ENCODE assay signal across 8 cellular contexts in the genomic region with DNA sequence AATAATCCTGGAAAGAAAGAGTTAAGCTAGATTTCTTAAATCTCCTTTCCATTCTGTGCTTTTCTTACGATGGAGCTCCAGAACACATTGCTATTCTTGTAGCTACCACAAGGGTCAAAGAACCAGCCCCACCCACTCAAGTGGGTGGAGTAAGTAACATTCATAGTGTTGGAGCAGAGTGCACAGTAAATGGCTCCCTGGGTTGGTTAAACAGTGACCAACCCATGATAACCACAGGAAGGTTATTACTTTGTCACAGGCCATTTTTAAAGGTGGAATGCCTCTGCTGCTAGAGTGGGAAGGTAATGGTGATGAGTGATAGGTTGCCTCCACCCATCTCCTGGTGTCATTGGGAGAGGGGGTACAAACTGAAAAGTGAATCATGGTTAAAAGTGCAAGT. TPM values are rescaled to one million over a fixed set of nuclear protein-coding genes. Genes with fewer than 3 reads are reported as not detected.
DNase-seq lines count a peak whose midpoint lies in the region; ATAC-seq and TF ChIP-seq lines count a peak whose summit lies in the region.

No MANE protein-coding gene starts in this region.

- H3K4me3 ChIP-seq in cardiac muscle cell (no peak overlapping the region), SK-N-SH (ENCODE audit: low read depth in 2 of 2, low read length in 1 of 2) (no peak overlapping the region), fibroblast of pulmonary artery (replicated peaks; ENCODE audit: low read depth, low read length) (no peak overlapping the region), prostate gland (no peak overlapping the region)

- H3K27me3 ChIP-seq in cardiac muscle cell (no peaks in the 10 kb centered on the region), SK-N-SH (ENCODE audit: insufficient read depth) (no peaks in the 10 kb centered on the region), prostate gland (replicated peaks; ENCODE audit: insufficient read depth) (no peaks in the 10 kb centered on the region)

- H3K4me1 ChIP-seq in cardiac muscle cell (ENCODE audit: low read depth) = peaks cover 18% of the 10 kb centered on the region
- H3K4me1 ChIP-seq in SK-N-SH (ENCODE audit: control insufficient read depth in 1 of 2, insufficient read depth in 2 of 2, low read depth in 1 of 2, low read length in 1 of 2) = peaks cover 0 to 25% of the 10 kb centered on the region in 2 experiments
- no peaks in the 10 kb centered on the region for H3K4me1 ChIP-seq in prostate gland (replicated peaks)

- H3F3A ChIP-seq in SK-N-SH (replicated peaks; ENCODE audit: insufficient read depth) = peaks cover 48% of the 10 kb centered on the region

- TF ChIP-seq CTCF in cardiac muscle cell (IDR thresholded peaks at IDR 0.05; ENCODE audit: low read depth, low read length) = peak; percentile 33
- peak; percentile 32; the same call in 1 of the 2 replicates for TF ChIP-seq CTCF in SK-N-SH (IDR thresholded peaks at IDR 0.05)
- TF ChIP-seq CTCF in fibroblast of pulmonary artery (IDR thresholded peaks at IDR 0.05; ENCODE audit: low read length, missing control alignments) = peak; percentile 35
- TF ChIP-seq CTCF in prostate gland (IDR thresholded peaks at IDR 0.05) = no peak

- peak in 1 of 2 donors; percentile 46 for DNase-seq in cardiac muscle cell (ENCODE audit: low read depth in 1 of 2, low spot score in 1 of 2)
- no peak for DNase-seq in cardiac septum (ENCODE audit: low spot score)
- peak; percentile 19 for DNase-seq in SK-N-SH
- DNase-seq in fibroblast of pulmonary artery (ENCODE audit: low read depth) = peak; percentile 43
- peak; percentile 26 to 46 for DNase-seq in stimulated activated naive CD8-positive, alpha-beta T cell treated with anti-CD3 and anti-CD28 coated beads, Interleukin-15, amount 100 ng/mL, for 72 hours
- no peak for DNase-seq in prostate gland (ENCODE audit: low spot score)
- DNase-seq in cerebellar nuclear complex (lab: John Stamatoyannopoulos, UW) = no peak

- peaks cover 2% of the 10 kb centered on the region; the same call in 1 of the 2 replicates for H4K20me1 ChIP-seq in SK-N-SH (ENCODE audit: insufficient read depth)

- no peak for TF ChIP-seq POLR2A in prostate gland (IDR thresholded peaks at IDR 0.05)

- no peak for TF ChIP-seq RAD21 in SK-N-SH (IDR thresholded peaks at IDR 0.05; ENCODE audit: low read length)

- peak overlapping the region; percentile 56 to 89 for H3K27ac Mint-ChIP-seq in stimulated activated naive CD8-positive, alpha-beta T cell treated with anti-CD3 and anti-CD28 coated beads, Interleukin-15, amount 100 ng/mL, for 72 hours

- intact Hi-C loops in cardiac septum (cut with DNase I) = no loop called here
- intact Hi-C loops in prostate gland (cut with DNase I) = no loop called here

- no peaks in the 10 kb centered on the region for H3K27me3 Mint-ChIP-seq in stimulated activated naive CD8-positive, alpha-beta T cell treated with anti-CD3 and anti-CD28 coated beads, Interleukin-15, amount 100 ng/mL, for 72 hours

- H3K4me3 Mint-ChIP-seq in stimulated activated naive CD8-positive, alpha-beta T cell treated with anti-CD3 and anti-CD28 coated beads, Interleukin-15, amount 100 ng/mL, for 72 hours = peak overlapping the region; percentile 9 to 70

- H3K27ac ChIP-seq in cardiac muscle cell (peak overlapping the region; percentile 41), SK-N-SH (ENCODE audit: low read depth in 2 of 2, low read length in 1 of 2) (no peak overlapping the region; a peak in 1 of 4 replicates), prostate gland (no peak overlapping the region)

- no peak overlapping the region for H2AFZ ChIP-seq in SK-N-SH (ENCODE audit: low read depth)

- 60% methylated on average over 1 of the region's 1 CpG for WGBS in SK-N-SH (ENCODE audit: low lambda C conversion rate)
- 8% methylated on average over 1 of the region's 1 CpG for WGBS in prostate gland

- ATAC-seq in HG02884 (IDR thresholded peaks at IDR 0.05; ENCODE audit: unreplicated experiment) = peak; percentile 44
- peak; percentile 86 for ATAC-seq in stimulated activated naive CD8-positive, alpha-beta T cell treated with anti-CD3 and anti-CD28 coated beads, Interleukin-15, amount 100 ng/mL, for 72 hours

- H3K9me3 ChIP-seq in cardiac muscle cell (ENCODE audit: low read depth) = no peaks in the 10 kb centered on the region
- no peaks in the 10 kb centered on the region for H3K9me3 ChIP-seq in SK-N-SH
- H3K9me3 ChIP-seq in prostate gland = no peaks in the 10 kb centered on the region

- H3K9ac ChIP-seq in SK-N-SH = no peak overlapping the region

- TF ChIP-seq EP300 in SK-N-SH (IDR thresholded peaks at IDR 0.05; ENCODE audit: borderline replicate concordance in 1 of 2, low read depth in 1 of 2, low read length in 1 of 2) = no peak

- no peaks in the 10 kb centered on the region for H3K9me3 Mint-ChIP-seq in stimulated activated naive CD8-positive, alpha-beta T cell treated with anti-CD3 and anti-CD28 coated beads, Interleukin-15, amount 100 ng/mL, for 72 hours

- H3K36me3 ChIP-seq in cardiac muscle cell (peaks cover 56% of the 10 kb centered on the region), SK-N-SH (replicated peaks in 1 of 2; ENCODE audit: control insufficient read depth in 1 of 2, insufficient read depth in 2 of 2, low read length in 1 of 2) (peaks cover 55 to 86% of the 10 kb centered on the region in 2 experiments), prostate gland (no peaks in the 10 kb centered on the region)

- no peak overlapping the region for H3K4me2 ChIP-seq in SK-N-SH

- H3K9me2 ChIP-seq in SK-N-SH = no peaks in the 10 kb centered on the region

- CTCF ChIA-PET in SK-N-SH (lab: Yijun Ruan, JAX) = interaction anchor here (1.4 to 2.3 kb wide), 2 partner anchors 10 to 24 kb away, joined by 8 to 14 read pairs; no protein-coding TSS in a partner anchor

- H3K79me2 ChIP-seq in SK-N-SH (ENCODE audit: insufficient read depth) = peaks cover 83% of the 10 kb centered on the region

- POLR2A ChIA-PET in SK-N-SH (lab: Yijun Ruan, JAX) = no interaction called here

- peaks cover 68% of the 10 kb centered on the region for H3K4me1 Mint-ChIP-seq in stimulated activated naive CD8-positive, alpha-beta T cell treated with anti-CD3 and anti-CD28 coated beads, Interleukin-15, amount 100 ng/mL, for 72 hours

TF ChIP-seq in SK-N-SH, 30 proteins besides CTCF, POLR2A, EP300 and RAD21:
- TF ChIP-seq RFX5 (IDR thresholded peaks at IDR 0.05; ENCODE audit: low read length) (no peak), EZH2phosphoT487 (IDR thresholded peaks at IDR 0.05; ENCODE audit: borderline replicate concordance, low read depth) (no peak)

RNA-seq across cellular contexts. Expression of a gene that starts 13.9 kb away (rescaled TPM):
- total RNA-seq in cardiac muscle cell (223 and 250 TPM in 2 replicates), cardiac septum (172 TPM), prostate gland (100 to 1,000 TPM; 182 to 207 TPM)
- polyA plus RNA-seq in cardiac muscle cell (379 and 442 TPM in 2 replicates), SK-N-SH (2012; rRNA removed) (319 and 387 TPM in 2 replicates)
- 392 and 457 TPM in 2 replicates for polyA plus RNA-seq in SK-N-SH (2012; cell fraction: cytosol; rRNA removed)
- polyA plus RNA-seq in SK-N-SH (2012; cell fraction: nucleus; rRNA removed) = 156 and 201 TPM in 2 replicates

RNA-seq across cellular contexts. Expression of a gene that starts 29.9 kb away (rescaled TPM):
- total RNA-seq in cardiac muscle cell = 2.4 and 4.4 TPM in 2 replicates
- polyA plus RNA-seq in cardiac muscle cell = 2.9 and 7.9 TPM in 2 replicates
- 1.2 TPM for total RNA-seq in cardiac septum
- polyA plus RNA-seq in SK-N-SH (2012; rRNA removed) = 0.08 and 0.13 TPM in 2 replicates
- 0.03 and 0.05 TPM in 2 replicates for polyA plus RNA-seq in SK-N-SH (2012; cell fraction: cytosol; rRNA removed)
- 0.38 and 0.50 TPM in 2 replicates for polyA plus RNA-seq in SK-N-SH (2012; cell fraction: nucleus; rRNA removed)
- under 1 TPM in 1 of 2 donors, not detected in 1; 0.91 TPM for total RNA-seq in prostate gland

RNA-seq across cellular contexts. Expression of a gene that starts 39.1 kb away (rescaled TPM):
- 269 and 315 TPM in 2 replicates for total RNA-seq in cardiac muscle cell
- polyA plus RNA-seq in cardiac muscle cell = 273 and 276 TPM in 2 replicates
- 56.3 TPM for total RNA-seq in cardiac septum
- polyA plus RNA-seq in SK-N-SH (2012; rRNA removed) = 223 and 276 TPM in 2 replicates
- 191 and 203 TPM in 2 replicates for polyA plus RNA-seq in SK-N-SH (2012; cell fraction: cytosol; rRNA removed)
- polyA plus RNA-seq in SK-N-SH (2012; cell fraction: nucleus; rRNA removed) = 302 and 308 TPM in 2 replicates
- total RNA-seq in prostate gland = 100 to 1,000 TPM; 217 to 237 TPM

RNA-seq across cellular contexts. Expression of a gene that starts 39.4 kb away (rescaled TPM):
- 103 and 173 TPM in 2 replicates for total RNA-seq in cardiac muscle cell
- polyA plus RNA-seq in cardiac muscle cell = 206 and 287 TPM in 2 replicates
- total RNA-seq in cardiac septum = 72.6 TPM
- 92.2 and 101 TPM in 2 replicates for polyA plus RNA-seq in SK-N-SH (2012; rRNA removed)
- polyA plus RNA-seq in SK-N-SH (2012; cell fraction: cytosol; rRNA removed) = 56.7 and 75.3 TPM in 2 replicates
- polyA plus RNA-seq in SK-N-SH (2012; cell fraction: nucleus; rRNA removed) = 57.8 and 74.7 TPM in 2 replicates
- 100 to 1,000 TPM; 103 to 145 TPM for total RNA-seq in prostate gland

Comparison
In these comparisons a context has a peak if more than half of its experiments do, and no peak if none do; other contexts are left out.
1. DNase-seq: peak in SK-N-SH (single experiment), fibroblast of pulmonary artery (single experiment) and stimulated activated naive CD8-positive, alpha-beta T cell treated with anti-CD3 and anti-CD28 coated beads, Interleukin-15, amount 100 ng/mL, for 72 hours (2 of 2); none in cardiac septum (single experiment), prostate gland (single experiment) and cerebellar nuclear complex (0 of 2).
2. CTCF ChIP-seq: peak in cardiac muscle cell (single experiment), SK-N-SH (single experiment) and fibroblast of pulmonary artery (single experiment); none in prostate gland (0 of 4).